In the genomic region with DNA sequence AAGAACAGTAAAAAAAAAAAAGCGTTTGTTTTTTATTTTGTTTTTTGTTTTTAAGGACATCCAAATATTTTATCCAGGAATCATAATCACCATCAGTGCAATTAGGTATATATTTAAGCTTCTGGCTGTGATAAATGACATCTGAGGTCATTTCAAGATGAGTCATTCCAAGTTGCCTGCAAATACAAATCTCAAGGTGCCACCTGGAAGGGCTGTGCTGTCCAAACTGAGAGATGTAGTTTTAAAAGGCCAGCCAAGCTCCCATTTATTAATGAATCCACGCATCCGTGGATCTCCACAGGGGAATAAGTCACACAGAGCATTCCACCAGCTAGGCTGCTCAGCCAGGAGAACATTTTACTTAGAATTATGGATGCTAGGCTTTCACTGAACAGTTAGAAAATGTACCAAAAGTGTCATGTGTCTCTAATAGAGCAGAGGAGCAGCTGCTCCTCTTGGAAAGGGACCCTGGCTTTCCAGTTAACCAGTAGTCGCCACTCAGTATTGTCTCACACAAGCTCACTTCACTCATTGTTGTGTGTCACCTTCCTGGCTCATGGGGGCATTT, we compare ENCODE assay signal across 17 cellular contexts.
DNase-seq lines count a peak whose midpoint lies in the region; ATAC-seq, FAIRE-seq and TF ChIP-seq lines count a peak whose summit lies in the region.
"Had no signal": no experiment of that assay in that cellular context is flagged by ENCODE, and none has a peak within 500 bp of the region (broad histone marks: within the 10 kb centered on the region; RNA-seq: fewer than 3 reads in every experiment).

No MANE protein-coding gene starts in this region.

- peaks cover 15% of the 10 kb centered on the region for H3K27me3 Mint-ChIP-seq in mesothelial cell of epicardium (ENCODE audit: low read depth)
- H3K27me3 Mint-ChIP-seq: IgD-negative memory B cell had no signal

- TF ChIP-seq POLR2A in A549 (IDR thresholded peaks at IDR 0.05; ENCODE audit: low read length) (no peak), HCT116 (IDR thresholded peaks at IDR 0.05; ENCODE audit: borderline replicate concordance, extremely low read depth, insufficient read depth, insufficient read length) (no peak)

- CTCF ChIA-PET in A549 (lab: Yijun Ruan, JAX) (no interaction called here), HCT116 (lab: Charles Lee) (interaction anchor here (1.4 kb wide), 1 partner anchor 240 kb away, joined by 3 read pairs; no protein-coding TSS in a partner anchor)

- H3K9me2 ChIP-seq in HCT116 (ENCODE audit: insufficient read depth) = no peaks in the 10 kb centered on the region

- H3K27ac Mint-ChIP-seq in mesothelial cell of epicardium = no peak overlapping the region
- H3K27ac Mint-ChIP-seq: IgD-negative memory B cell had no signal

- H3K27me3 ChIP-seq in HCT116 (ENCODE audit: insufficient read depth, low read length) (no peaks in the 10 kb centered on the region), foreskin keratinocyte (no peaks in the 10 kb centered on the region)

- POLR2A ChIA-PET in A549 (lab: Yijun Ruan, JAX) = no interaction called here
- POLR2A ChIA-PET in HCT116 (lab: Charles Lee) = no interaction called here

- H3K9me3 ChIP-seq in A549 (no peaks in the 10 kb centered on the region), HCT116 (ENCODE audit: control insufficient read depth in 1 of 2, insufficient read depth in 1 of 2, low read depth in 1 of 2, low read length in 2 of 2) (no peaks in the 10 kb centered on the region)
- H3K9me3 ChIP-seq: Caco-2 had no signal

- H3K36me3 Mint-ChIP-seq in mesothelial cell of epicardium = no peaks in the 10 kb centered on the region
- H3K36me3 Mint-ChIP-seq: IgD-negative memory B cell had no signal

- intact Hi-C loops in HCT116 (cut with micrococcal nuclease) = no loop called here

- no TSS peak for BruUV-seq in HCT116 (replicated peaks; lab: Mats Ljungman, UMichigan)

- ATAC-seq in A549 (no peak), HCT116 (no peak), foreskin keratinocyte (peak; percentile 39)
- ATAC-seq in stimulated activated naive CD8-positive, alpha-beta T cell treated with anti-CD3 and anti-CD28 coated beads, Interleukin-15, Interleukin-2, amounts not matched to agents 100 U/mL and 50 U/mL, for 24 hours = no peak

- peaks cover 0 to 4% of the 10 kb centered on the region in 2 experiments; a peak in 2 of 4 replicates for H3K36me3 ChIP-seq in HCT116 (ENCODE audit: control insufficient read depth in 1 of 2, insufficient read depth in 2 of 2, low read length in 2 of 2)

- WGBS in A549 (ENCODE audit: missing lambda C conversion rate) = 62% methylated on average over 4 of the region's 4 CpGs

- H3K79me2 ChIP-seq in HCT116 (ENCODE audit: insufficient read depth, low read length) = no peaks in the 10 kb centered on the region

- H3K4me3 Mint-ChIP-seq in mesothelial cell of epicardium = no peak overlapping the region
- H3K4me3 Mint-ChIP-seq: IgD-negative memory B cell had no signal

- H3K9me3 Mint-ChIP-seq in mesothelial cell of epicardium = no peaks in the 10 kb centered on the region
- H3K9me3 Mint-ChIP-seq: IgD-negative memory B cell had no signal

- H3K4me2 ChIP-seq in A549 (no peak overlapping the region), HCT116 (ENCODE audit: low read length) (peak overlapping the region; percentile 13; the same call in 1 of the 2 replicates)

- H3K4me1 Mint-ChIP-seq in mesothelial cell of epicardium = no peaks in the 10 kb centered on the region
- H3K4me1 Mint-ChIP-seq: IgD-negative memory B cell had no signal

- no peak for FAIRE-seq in A549 (lab: Jason Lieb, UNC)
- FAIRE-seq: HTR-8/SVneo had no signal

- H2AFZ ChIP-seq in HCT116 (ENCODE audit: low read depth, low read length, poor library complexity, severe bottlenecking) = no peak overlapping the region

- H3K4me3 ChIP-seq in A549 (no peak overlapping the region), HCT116 (replicated peaks in 1 of 2; ENCODE audit: low read depth in 1 of 2, low read length in 2 of 2) (no peak overlapping the region)
- H3K4me3 ChIP-seq: SK-N-MC had no signal

- TF ChIP-seq CTCF in A549 (IDR thresholded peaks at IDR 0.05) = no peak
- no peak for TF ChIP-seq CTCF in HCT116 (IDR thresholded peaks at IDR 0.05 in 2 of 3, conservative IDR thresholded peaks at IDR 0.05 in 1 of 3; ENCODE audit: borderline replicate concordance in 1 of 3, insufficient read depth in 1 of 3, low read depth in 2 of 3, low read length in 2 of 3)
- TF ChIP-seq CTCF in foreskin keratinocyte (conservative IDR thresholded peaks at IDR 0.05) = no peak
- TF ChIP-seq CTCF in mesothelial cell of epicardium (IDR thresholded peaks at IDR 0.05; ENCODE audit: unreplicated experiment) = no peak

- TF ChIP-seq RAD21 in A549 (conservative IDR thresholded peaks at IDR 0.05 in 1 of 2, IDR thresholded peaks at IDR 0.05 in 1 of 2) (no peak), HCT116 (IDR thresholded peaks at IDR 0.05; ENCODE audit: low read depth) (no peak)

- H4K20me1 ChIP-seq in HCT116 (ENCODE audit: insufficient read depth) = no peaks in the 10 kb centered on the region

- RAD21 ChIA-PET in HCT116 (lab: Charles Lee; ENCODE audit: low non-redundant PET in 1 of 2, low total read pairs in 2 of 2, uncharacterized antibody in 2 of 2, unreplicated experiment in 2 of 2) = no interaction called here

- TF ChIP-seq EP300 in A549 (IDR thresholded peaks at IDR 0.05) = no peak

- H3K4me1 ChIP-seq in A549 (no peaks in the 10 kb centered on the region), HCT116 (ENCODE audit: control insufficient read depth in 1 of 2, insufficient read depth in 2 of 2, low read length in 2 of 2) (peaks cover 10 to 11% of the 10 kb centered on the region in 2 experiments), foreskin keratinocyte (no peaks in the 10 kb centered on the region)
- H3K4me1 ChIP-seq: Caco-2 had no signal

- DNase-seq in A549 (ENCODE audit: low read depth in 1 of 2, low spot score in 1 of 2) = no peak
- no peak for DNase-seq in HCT116 (ENCODE audit: low read depth, low spot score)
- peak; percentile 14 for DNase-seq in astrocyte of the hippocampus (ENCODE audit: low read depth, low spot score)
- no peak for DNase-seq in foreskin keratinocyte
- no peak for DNase-seq in NK-92 (lab: John Stamatoyannopoulos, UW; ENCODE audit: unreplicated experiment)
- no peak for DNase-seq in stimulated activated naive CD8-positive, alpha-beta T cell treated with anti-CD3 and anti-CD28 coated beads, Interleukin-15, Interleukin-2, amounts not matched to agents 100 U/mL and 50 U/mL, for 24 hours
- DNase-seq in mesothelial cell of epicardium (ENCODE audit: low spot score in 2 of 2, unreplicated experiment in 2 of 2) = no peak
- no peak for DNase-seq in stimulated activated CD4-positive, alpha-beta T cell treated with anti-CD3 and anti-CD28 coated beads, Interleukin-4, amount 100 ng/mL, for 24 hours
- DNase-seq: AML-193, Caco-2, NCI-H1417 treated with DMSO at 0.1 percent for 48 hours, NCI-H1930, NCI-H526 treated with DMSO at 0.1 percent for 48 hours, OCI-M1 had no signal

- no peak overlapping the region for H3K9ac ChIP-seq in HCT116 (ENCODE audit: low read length)

- H3K27ac ChIP-seq in A549 (no peak overlapping the region), HCT116 (ENCODE audit: low read depth, low read length) (no peak overlapping the region), foreskin keratinocyte (no peak overlapping the region)
- H3K27ac ChIP-seq: SK-N-MC had no signal

TF ChIP-seq in A549, 52 proteins besides CTCF, POLR2A, EP300 and RAD21:
- TF ChIP-seq ZSCAN20 (CRISPR knock-in tag; IDR thresholded peaks at IDR 0.05) = no peak
- TF ChIP-seq FOSL2 (IDR thresholded peaks at IDR 0.05) = 0 out of 2 replicates have a peak, but pooled peaks have one; percentile 7
- TF ChIP-seq FOSL2 (CRISPR knock-in tag; IDR thresholded peaks at IDR 0.05) = no peak

TF ChIP-seq in HCT116, 20 proteins besides CTCF, POLR2A, EP300 and RAD21:
- TF ChIP-seq JUND (IDR thresholded peaks at IDR 0.05) (peak; percentile 18; the same call in 1 of the 2 replicates), ELF1 (IDR thresholded peaks at IDR 0.05; ENCODE audit: borderline replicate concordance, low read depth) (no peak)
TF ChIP-seq in HCT116: peak in this region for 1.
